18 cellular contexts compared by ENCODE assay signal in the genomic region with DNA sequence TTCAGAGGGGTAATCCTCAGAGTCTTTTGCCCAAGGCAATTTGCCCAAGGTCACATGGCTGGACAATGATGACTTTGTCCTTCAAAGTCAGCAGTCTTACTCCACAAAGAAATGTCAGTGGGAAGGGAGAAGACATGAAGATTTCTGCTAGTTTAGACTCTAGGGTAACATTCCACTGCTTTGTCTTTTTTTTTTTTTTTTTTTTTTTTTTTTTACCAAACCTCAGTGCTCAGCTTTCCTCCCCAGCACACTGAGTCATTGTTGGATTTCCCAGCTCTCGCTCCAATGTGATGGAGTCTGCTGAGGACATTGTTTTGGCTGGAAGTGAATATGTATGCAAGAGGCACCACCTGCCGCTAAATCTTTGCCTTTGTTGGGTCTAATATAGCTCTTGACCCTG. TPM values are rescaled to one million over a fixed set of nuclear protein-coding genes. Genes with fewer than 3 reads are reported as not detected.
DNase-seq lines count a peak whose midpoint lies in the region; ATAC-seq, FAIRE-seq and TF ChIP-seq lines count a peak whose summit lies in the region.
"Had no signal": no experiment of that assay in that cellular context is flagged by ENCODE, and none has a peak within 500 bp of the region (broad histone marks: within the 10 kb centered on the region; RNA-seq: fewer than 3 reads in every experiment).

No MANE protein-coding gene starts in this region.

- peaks cover 2% of the 10 kb centered on the region for H3K36me3 Mint-ChIP-seq in neural crest cell (ENCODE audit: low read depth)

- TF ChIP-seq CTCF in esophagus muscularis mucosa (IDR thresholded peaks at IDR 0.05) = no peak
- no peak for TF ChIP-seq CTCF in neural crest cell (conservative IDR thresholded peaks at IDR 0.05)

- H3K27me3 ChIP-seq in MG63 (no peaks in the 10 kb centered on the region), esophagus muscularis mucosa (no peaks in the 10 kb centered on the region)
- H3K27me3 ChIP-seq: SJSA1 had no signal

- no peak for TF ChIP-seq POLR2A in esophagus muscularis mucosa (IDR thresholded peaks at IDR 0.05; ENCODE audit: low read depth)

- no peaks in the 10 kb centered on the region for H3K27me3 Mint-ChIP-seq in neural crest cell (ENCODE audit: low read depth)
- H3K27me3 Mint-ChIP-seq: activated B cell treated with CpG ODN at 0.5 μM for 24 hours had no signal

- H3K4me3 ChIP-seq in MG63 (no peak overlapping the region), esophagus muscularis mucosa (no peak overlapping the region)
- H3K4me3 ChIP-seq: SJSA1 had no signal

- DNase-seq in AG20443 (ENCODE audit: low spot score) (peak; percentile 57), MG63 (peak; percentile 8), esophagus muscularis mucosa (ENCODE audit: extremely low spot score) (no peak), neural crest cell (ENCODE audit: low read depth, low spot score) (peak; percentile 38), NOMO-1 (lab: John Stamatoyannopoulos, UW; ENCODE audit: unreplicated experiment in 2 of 2) (no peak), frontal cortex (ENCODE audit: low spot score in 2 of 2) (no peak), left lobe of liver (ENCODE audit: low spot score) (no peak)
- DNase-seq: activated B cell treated with CpG ODN at 0.5 μM for 24 hours; activated T-cell treated with anti-CD3 and anti-CD28 coated beads, Interleukin-2, amount 50 U/mL, for 72 hours; AML-193; KBM-7; NCI-H1694; nephron progenitor cell had no signal

- peaks cover 5 to 60% (median 54%) of the 10 kb centered on the region in 4 donors for H3K4me1 ChIP-seq in esophagus muscularis mucosa
- H3K4me1 ChIP-seq: SJSA1 had no signal

- H3K27ac ChIP-seq in esophagus muscularis mucosa (replicated peaks in 1 of 4) = peak overlapping the region in 3 of 4 donors; percentile 50 to 73 (median 70)
- H3K27ac ChIP-seq: SJSA1 had no signal

- no peak for ATAC-seq in HG03108 (IDR thresholded peaks at IDR 0.05; ENCODE audit: unreplicated experiment)
- no peak for ATAC-seq in left lobe of liver
- ATAC-seq: activated T-cell treated with anti-CD3 and anti-CD28 coated beads, Interleukin-2, amount 50 U/mL, for 72 hours had no signal

- peak overlapping the region; percentile 52 for H3K4me3 Mint-ChIP-seq in neural crest cell
- H3K4me3 Mint-ChIP-seq: activated B cell treated with CpG ODN at 0.5 μM for 24 hours; activated T-cell treated with anti-CD3 and anti-CD28 coated beads, Interleukin-2, amount 50 U/mL, for 72 hours; nephron progenitor cell had no signal

- no peaks in the 10 kb centered on the region for H3K36me3 ChIP-seq in MG63
- no peaks in the 10 kb centered on the region for H3K36me3 ChIP-seq in esophagus muscularis mucosa
- H3K36me3 ChIP-seq: SJSA1 had no signal

- WGBS in esophagus muscularis mucosa = 53% methylated on average over 2 of the region's 2 CpGs

- TF ChIP-seq EP300 in esophagus muscularis mucosa (IDR thresholded peaks at IDR 0.05) = no peak

- H3K27ac Mint-ChIP-seq in neural crest cell (ENCODE audit: unreplicated experiment) = peak overlapping the region; percentile 69
- H3K27ac Mint-ChIP-seq: activated B cell treated with CpG ODN at 0.5 μM for 24 hours; activated T-cell treated with anti-CD3 and anti-CD28 coated beads, Interleukin-2, amount 50 U/mL, for 72 hours; nephron progenitor cell had no signal

- peaks cover 30% of the 10 kb centered on the region for H3K4me1 Mint-ChIP-seq in neural crest cell

- peaks cover 7% of the 10 kb centered on the region for H3K9me3 Mint-ChIP-seq in neural crest cell
- H3K9me3 Mint-ChIP-seq: activated B cell treated with CpG ODN at 0.5 μM for 24 hours, nephron progenitor cell had no signal

- no peaks in the 10 kb centered on the region for H3K9me3 ChIP-seq in MG63
- H3K9me3 ChIP-seq in esophagus muscularis mucosa = no peaks in the 10 kb centered on the region
- H3K9me3 ChIP-seq: SJSA1 had no signal

- intact Hi-C loops in esophagus muscularis mucosa (cut with DNase I) = no loop called here

- no peak for FAIRE-seq in frontal cortex (lab: Jason Lieb, UNC)
- FAIRE-seq: G401.6, keratinocyte had no signal

RNA-seq across cellular contexts. Expression of a gene that starts 7.2 kb away (rescaled TPM):
- not detected in 2 replicates for total RNA-seq in MG63 (2014; rRNA removed; shearing (Covaris generic); ENCODE audit: low replicate concordance)
- 10 to 100 TPM; 15.7 to 41.9 (median 26.0) TPM for total RNA-seq in esophagus muscularis mucosa
- total RNA-seq in neural crest cell = not detected in 2 replicates
- total RNA-seq in frontal cortex = 0.41 TPM
- 0.45 TPM for total RNA-seq in left lobe of liver
- total RNA-seq: activated B cell treated with CpG ODN at 0.5 μM for 24 hours; activated T-cell treated with anti-CD3 and anti-CD28 coated beads, Interleukin-2, amount 50 U/mL, for 72 hours; epithelial cell of proximal tubule; SJSA1 had no signal

RNA-seq across cellular contexts. Expression of a gene that starts 49.0 kb away (rescaled TPM):
- 1.2 and 1.8 TPM in 2 replicates for total RNA-seq in MG63 (2014; rRNA removed; shearing (Covaris generic); ENCODE audit: low replicate concordance)
- 10 to 100 TPM; 23.0 to 59.7 (median 45.0) TPM for total RNA-seq in esophagus muscularis mucosa
- total RNA-seq in neural crest cell = 26.2 and 27.8 TPM in 2 replicates
- total RNA-seq in frontal cortex = 18.8 TPM
- total RNA-seq in left lobe of liver = 2.4 TPM
- total RNA-seq: activated B cell treated with CpG ODN at 0.5 μM for 24 hours; activated T-cell treated with anti-CD3 and anti-CD28 coated beads, Interleukin-2, amount 50 U/mL, for 72 hours had no signal

Comparison
In these comparisons a context has a peak if more than half of its experiments do, and no peak if none do; other contexts are left out.
1. DNase-seq: peak in AG20443 (single experiment), MG63 (single experiment) and neural crest cell (single experiment); none in esophagus muscularis mucosa (single experiment), NOMO-1 (0 of 2), frontal cortex (0 of 2) and left lobe of liver (single experiment).
2. RNA of a gene that starts 7.2 kb away (total RNA-seq): 15.7 to 41.9 TPM in esophagus muscularis mucosa; 0.45 TPM in left lobe of liver (single experiment), 0.41 TPM in frontal cortex (single experiment), not detected in MG63 and not detected in neural crest cell; every median in the first group is over 10 times any median in the second.